In the genomic region with DNA sequence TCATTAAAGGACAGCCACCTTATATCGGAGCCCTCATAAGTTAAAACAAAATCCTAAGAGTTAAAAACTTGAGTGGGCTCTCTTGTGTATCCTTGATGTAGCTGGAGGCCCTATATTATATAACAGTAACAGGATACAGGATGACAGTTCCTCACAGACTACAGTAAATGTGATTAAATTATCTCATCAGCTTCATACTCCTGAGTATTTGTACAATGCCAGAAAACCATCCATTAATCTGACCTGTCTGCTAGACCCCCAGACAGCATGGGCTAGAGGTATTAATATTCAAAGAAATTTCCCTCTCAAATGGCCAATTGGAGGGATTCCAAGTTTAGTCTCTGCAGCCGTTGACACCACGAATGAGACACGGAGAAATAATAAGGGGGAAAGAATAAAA, we compare ENCODE assay signal across 10 cellular contexts.
A peak's percentile ranks its signal among the peaks of the same experiment; 100 is the strongest.
DNase-seq lines count a peak whose midpoint lies in the region; ATAC-seq and TF ChIP-seq lines count a peak whose summit lies in the region.
"Had no signal": no experiment of that assay in that cellular context is flagged by ENCODE, and none has a peak within 500 bp of the region (broad histone marks: within the 10 kb centered on the region; RNA-seq: fewer than 3 reads in every experiment).

No MANE protein-coding gene starts in this region.

- peak overlapping the region; percentile 30 for H3K4me3 ChIP-seq in osteoblast (ENCODE audit: insufficient read depth, low read length)
- H3K4me3 ChIP-seq: tibial nerve had no signal

- no peaks in the 10 kb centered on the region for H3K36me3 ChIP-seq in osteoblast (ENCODE audit: insufficient read depth, low read length)
- H3K36me3 ChIP-seq: tibial nerve had no signal

- H3K27me3 ChIP-seq in osteoblast (ENCODE audit: insufficient read depth, low read length): no peaks in the 10 kb centered on the region
- H3K27me3 ChIP-seq: tibial nerve had no signal

- peaks cover 29% of the 10 kb centered on the region for H3K4me1 ChIP-seq in osteoblast (ENCODE audit: insufficient read depth, low read length)

- ATAC-seq in HG03469 (IDR thresholded peaks at IDR 0.05; ENCODE audit: unreplicated experiment): no peak

- TF ChIP-seq CTCF in osteoblast (IDR thresholded peaks at IDR 0.05; ENCODE audit: extremely low read depth, low read depth, low read length): no peak

- H3K79me2 ChIP-seq in osteoblast (ENCODE audit: insufficient read depth, low read length): no peaks in the 10 kb centered on the region

- peak overlapping the region; percentile 76 for H3K4me2 ChIP-seq in osteoblast (ENCODE audit: insufficient read depth, low read length)
- H3K4me2 ChIP-seq: KMS-11 had no signal

- peak; percentile 65 for DNase-seq in DMS153 treated with DMSO at 0.1 percent for 48 hours (lab: John Stamatoyannopoulos, UW; ENCODE audit: unreplicated experiment)
- DNase-seq in DMS153 (lab: John Stamatoyannopoulos, UW): no peak
- peak; percentile 11 for DNase-seq in NCI-H2029 (lab: John Stamatoyannopoulos, UW)
- DNase-seq in cerebellum (ENCODE audit: low spot score): peak; percentile 17
- DNase-seq in osteoblast (ENCODE audit: insufficient read length, low spot score, missing footprints): peak; percentile 41
- DNase-seq in iPS-NIHi11 (ENCODE audit: low spot score): no peak
- DNase-seq in kidney glomerular epithelial cell (lab: John Stamatoyannopoulos, UW): no peak

- peak overlapping the region; percentile 31 for H3K27ac ChIP-seq in osteoblast (ENCODE audit: low read depth, low read length)
- H3K27ac ChIP-seq: KMS-11, tibial nerve had no signal

- peak overlapping the region; percentile 61 for H2AFZ ChIP-seq in osteoblast (ENCODE audit: low read length)

- no peaks in the 10 kb centered on the region for H3K9me3 ChIP-seq in osteoblast (ENCODE audit: low read depth, low read length)
- H3K9me3 ChIP-seq: tibial nerve had no signal

- H4K20me1 ChIP-seq in osteoblast (ENCODE audit: insufficient read depth, low read length): no peaks in the 10 kb centered on the region

Comparison
In these comparisons a context has a peak if more than half of its experiments do, and no peak if none do; other contexts are left out.
1. DNase-seq: peak in DMS153 treated with DMSO at 0.1 percent for 48 hours (single experiment), NCI-H2029 (single experiment), cerebellum (single experiment) and osteoblast (single experiment); none in DMS153 (single experiment), iPS-NIHi11 (single experiment) and kidney glomerular epithelial cell (single experiment).